ENCODE assay signal across 10 cellular contexts in the genomic region with DNA sequence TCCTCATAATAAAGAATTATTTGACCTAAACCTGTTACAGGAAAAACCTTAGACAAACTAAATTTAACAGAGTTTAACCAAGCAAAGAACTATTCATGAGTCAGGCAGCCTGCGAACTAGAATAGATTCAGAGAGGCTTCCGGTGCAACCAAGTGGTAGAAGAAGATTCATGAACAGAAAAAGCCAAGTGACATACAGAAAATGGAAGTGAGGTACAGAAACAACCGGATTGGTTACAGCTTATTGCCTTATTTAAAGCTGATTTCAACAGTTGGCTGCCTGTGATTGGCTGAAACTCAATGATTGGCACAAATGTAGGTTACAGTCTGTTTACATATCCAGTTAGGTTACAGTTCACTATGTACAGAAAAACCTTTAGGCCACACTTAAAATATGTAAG. TPM values are rescaled to one million over a fixed set of nuclear protein-coding genes. Genes with fewer than 3 reads are reported as not detected.
DNase-seq lines count a peak whose midpoint lies in the region; ATAC-seq and TF ChIP-seq lines count a peak whose summit lies in the region.
"Had no signal": no experiment of that assay in that cellular context is flagged by ENCODE, and none has a peak within 500 bp of the region (broad histone marks: within the 10 kb centered on the region; RNA-seq: fewer than 3 reads in every experiment).

No MANE protein-coding gene starts in this region.

- no peak for TF ChIP-seq CTCF in HFFc6 (IDR thresholded peaks at IDR 0.05)
- no peak for TF ChIP-seq CTCF in type B pancreatic cell (conservative IDR thresholded peaks at IDR 0.05)

- H3K9me3 Mint-ChIP-seq in HFFc6 (no peaks in the 10 kb centered on the region), memory B cell (peaks cover 2% of the 10 kb centered on the region), type B pancreatic cell (no peaks in the 10 kb centered on the region)

- H3K4me3 Mint-ChIP-seq in HFFc6 = peak overlapping the region; percentile 40; the same call in 1 of the 2 replicates
- peak overlapping the region; percentile 8 for H3K4me3 Mint-ChIP-seq in memory B cell
- no peak overlapping the region for H3K4me3 Mint-ChIP-seq in type B pancreatic cell

- no peak overlapping the region for H3K4me2 ChIP-seq in Karpas-422 (ENCODE audit: low read depth, low read length, poor library complexity, severe bottlenecking)
- H3K4me2 ChIP-seq: KMS-11 had no signal

- H3K4me1 Mint-ChIP-seq in HFFc6 (ENCODE audit: low read depth) (peaks cover 31% of the 10 kb centered on the region), memory B cell (peaks cover 31% of the 10 kb centered on the region), type B pancreatic cell (ENCODE audit: unreplicated experiment) (peaks cover 7% of the 10 kb centered on the region)

- peak; percentile 70 for ATAC-seq in GM18868 (IDR thresholded peaks at IDR 0.05; ENCODE audit: unreplicated experiment)
- peak; percentile 79 for ATAC-seq in memory B cell (ENCODE audit: low read depth)

- H3K36me3 ChIP-seq in Karpas-422 (ENCODE audit: insufficient read depth, low read length) = no peaks in the 10 kb centered on the region

- H3K9ac ChIP-seq in Karpas-422 (ENCODE audit: low read length) = no peak overlapping the region
- H3K9ac ChIP-seq: KMS-11 had no signal

- H3K79me2 ChIP-seq in Karpas-422 (ENCODE audit: low read length) = no peaks in the 10 kb centered on the region

- peaks cover 16% of the 10 kb centered on the region for H3K4me1 ChIP-seq in Karpas-422 (ENCODE audit: low read length)

- H3K27me3 ChIP-seq in Karpas-422 (ENCODE audit: low read length) = no peaks in the 10 kb centered on the region

- H3K36me3 Mint-ChIP-seq in HFFc6 (ENCODE audit: low read depth) (no peaks in the 10 kb centered on the region), memory B cell (no peaks in the 10 kb centered on the region), type B pancreatic cell (no peaks in the 10 kb centered on the region)

- peaks cover 10% of the 10 kb centered on the region for H3K27me3 Mint-ChIP-seq in HFFc6 (ENCODE audit: insufficient read depth)
- H3K27me3 Mint-ChIP-seq in memory B cell = peaks cover 10% of the 10 kb centered on the region
- peaks cover 16% of the 10 kb centered on the region for H3K27me3 Mint-ChIP-seq in type B pancreatic cell

- peak; percentile 60 for DNase-seq in HFFc6
- peak; percentile 63 for DNase-seq in Karpas-422
- no peak for DNase-seq in memory B cell (ENCODE audit: low spot score in 2 of 2)
- no peak for DNase-seq in NCI-H2029 (lab: John Stamatoyannopoulos, UW)
- no peak for DNase-seq in type B pancreatic cell (ENCODE audit: extremely low spot score, unreplicated experiment)
- DNase-seq in NK-92 treated with Interleukin-12 subunit alpha and Interleukin-12 subunit beta, amount 100 ng/mL, for 24 hours (lab: John Stamatoyannopoulos, UW) = no peak
- DNase-seq in NCI-H1105 treated with DMSO at 0.1 percent for 48 hours (lab: John Stamatoyannopoulos, UW) = no peak
- DNase-seq: GF-D8 had no signal

- H3K9me2 ChIP-seq in Karpas-422 (replicated peaks; ENCODE audit: insufficient read depth, low read length) = no peaks in the 10 kb centered on the region

- no peak overlapping the region for H3K27ac ChIP-seq in Karpas-422 (ENCODE audit: low read length)
- H3K27ac ChIP-seq: KMS-11 had no signal

- H3K9me3 ChIP-seq in Karpas-422 (ENCODE audit: low read length) = no peaks in the 10 kb centered on the region

- no peaks in the 10 kb centered on the region; the same call in 1 of the 2 replicates for H4K20me1 ChIP-seq in Karpas-422 (ENCODE audit: insufficient read depth, low read depth, low read length)

- H3K27ac Mint-ChIP-seq in HFFc6 (peak overlapping the region; percentile 62), memory B cell (peak overlapping the region; percentile 20), type B pancreatic cell (no peak overlapping the region)

- H3K4me3 ChIP-seq in Karpas-422 (ENCODE audit: low read length) = no peak overlapping the region

- no peak overlapping the region for H2AFZ ChIP-seq in Karpas-422 (ENCODE audit: low read length)

RNA-seq across cellular contexts. Expression of a gene that starts 10.1 kb away (rescaled TPM):
- 1 to 10 TPM in 4 of 6 experiments, under 1 TPM in 2; 0.55 to 1.6 (median 1.4) TPM for total RNA-seq in HFFc6 (2021; fragmentation: NEBNext Ultra II Directional; extraction: Animal tissue kit (Norgen Biotek cat#: 25700))
- total RNA-seq in Karpas-422 (2014; rRNA removed; shearing (Covaris generic); ENCODE audit: low replicate concordance) = not detected in 2 replicates
- 0.19 and 0.45 TPM in 2 replicates for total RNA-seq in type B pancreatic cell (ENCODE audit: low replicate concordance)

Comparison
In these comparisons a context has a peak if more than half of its experiments do, and no peak if none do; other contexts are left out.
1. DNase-seq: peak in HFFc6 (single experiment) and Karpas-422 (single experiment); none in memory B cell (0 of 2), NCI-H2029 (single experiment), type B pancreatic cell (single experiment), NK-92 treated with Interleukin-12 subunit alpha and Interleukin-12 subunit beta, amount 100 ng/mL, for 24 hours (single experiment) and NCI-H1105 treated with DMSO at 0.1 percent for 48 hours (single experiment).